In genomic region chr17:74972973-74973328, GRCh38 we compare ENCODE assay signal across 1 cellular context.
TF ChIP-seq lines count a peak whose summit lies in the region.

No MANE protein-coding gene starts in this region.

TF ChIP-seq in H1, 55 proteins besides CTCF, POLR2A, EP300 and RAD21:
- TF ChIP-seq SUZ12 (IDR thresholded peaks at IDR 0.05; ENCODE audit: low read length) = peak; percentile 53; the same call in 1 of the 2 replicates
- no peak for TF ChIP-seq JUN (IDR thresholded peaks at IDR 0.05; ENCODE audit: low read depth, low read length)
- TF ChIP-seq EZH2 (IDR thresholded peaks at IDR 0.05; ENCODE audit: low read depth, low read length, severe bottlenecking) = peak; percentile 51
- no peak for TF ChIP-seq RNF2 (IDR thresholded peaks at IDR 0.05; ENCODE audit: borderline replicate concordance, low read depth, low read length, missing control alignments, poor library complexity, severe bottlenecking)
